ENCODE assay signal across 1 cellular context in genomic region chr17:81251091-81251942, GRCh38.
TF ChIP-seq lines count a peak whose summit lies in the region.

No MANE protein-coding gene starts in this region.

TF ChIP-seq in HEK293, 187 proteins besides CTCF, POLR2A, EP300 and RAD21 (continued from another document):
- TF ChIP-seq SCRT2 (tag by site-specific recombination; IDR thresholded peaks at IDR 0.05) (peak; percentile 86), PATZ1 (tag by site-specific recombination; IDR thresholded peaks at IDR 0.05) (peak; percentile 47), ZNF600 (tag by site-specific recombination; IDR thresholded peaks at IDR 0.05) (no peak; the same call in 1 of the 2 replicates), ZSCAN5A (tag by site-specific recombination; IDR thresholded peaks at IDR 0.05) (no peak), ZIC2 (tag by site-specific recombination; IDR thresholded peaks at IDR 0.05) (peak; percentile 37; the same call in 1 of the 2 replicates), ZNF768 (tag by site-specific recombination; IDR thresholded peaks at IDR 0.05) (no peak), KLF1 (tag by site-specific recombination; IDR thresholded peaks at IDR 0.05) (peak; percentile 68), GLIS2 (tag by site-specific recombination; IDR thresholded peaks at IDR 0.05) (peak; percentile 14; the same call in 1 of the 2 replicates), ZNF202 (tag by site-specific recombination; IDR thresholded peaks at IDR 0.05; ENCODE audit: borderline replicate concordance) (no peak), PBX3 (CRISPR knock-in tag; IDR thresholded peaks at IDR 0.05) (no peak), ZNF133 (tag by site-specific recombination; IDR thresholded peaks at IDR 0.05) (no peak), ZBTB8A (tag by site-specific recombination; IDR thresholded peaks at IDR 0.05) (peak; percentile 63), WT1 (tag by site-specific recombination; IDR thresholded peaks at IDR 0.05) (0 out of 2 replicates have a peak, but pooled peaks have one; percentile 43)
